In genomic region chr9:126475933-126476555, GRCh38 we compare ENCODE assay signal across 21 cellular contexts.
"Had no signal": no experiment of that assay in that cellular context is flagged by ENCODE, and none has a peak within 500 bp of the region (broad histone marks: within the 10 kb centered on the region; RNA-seq: fewer than 3 reads in every experiment).

No MANE protein-coding gene starts in this region.

- H3K27me3 ChIP-seq: adrenal gland, ascending aorta, brain microvascular endothelial cell, esophagus squamous epithelium, heart right ventricle, testis, transverse colon had no signal

- DNase-seq: activated CD4-positive, alpha-beta T cell treated with anti-CD3 and anti-CD28 coated beads for 36 hours; activated CD4-positive, CD25-positive, alpha-beta regulatory T cell; activated CD8-positive, alpha-beta memory T cell treated with anti-CD3 and anti-CD28 coated beads for 24 hours; activated effector memory CD4-positive, alpha-beta T cell treated with anti-CD3 and anti-CD28 coated beads, Interleukin-2, amount 50 U/mL, for 16 hours; activated naive CD4-positive, alpha-beta T cell treated with anti-CD3 and anti-CD28 coated beads for 36 hours; activated naive CD8-positive, alpha-beta T cell treated with anti-CD3 and anti-CD28 coated beads for 36 hours; adrenal gland; brain microvascular endothelial cell; esophagus squamous epithelium; foreskin melanocyte; heart right ventricle; left ventricle myocardium superior; mammary epithelial cell; naive B cell; nephron progenitor cell; right cardiac atrium; stimulated activated naive CD8-positive, alpha-beta T cell treated with anti-CD3 and anti-CD28 coated beads, Interleukin-15, Interleukin-2, amounts not matched to agents 100 U/mL and 50 U/mL, for 24 hours; T-helper 1 cell; testis; transverse colon had no signal

- H3K4me3 ChIP-seq: adrenal gland, ascending aorta, esophagus squamous epithelium, heart right ventricle, testis, transverse colon had no signal

- H3K27ac ChIP-seq: adrenal gland, ascending aorta, esophagus squamous epithelium, heart right ventricle, testis, transverse colon had no signal

- H3K4me1 ChIP-seq: adrenal gland, ascending aorta had no signal

- H3K36me3 ChIP-seq: adrenal gland, brain microvascular endothelial cell, transverse colon had no signal

- H3K9me3 ChIP-seq: adrenal gland, ascending aorta, esophagus squamous epithelium, heart right ventricle, testis, transverse colon had no signal

- ATAC-seq: activated CD4-positive, alpha-beta T cell treated with anti-CD3 and anti-CD28 coated beads for 36 hours; heart right ventricle; left ventricle myocardium superior; right cardiac atrium; stimulated activated naive CD8-positive, alpha-beta T cell treated with anti-CD3 and anti-CD28 coated beads, Interleukin-15, Interleukin-2, amounts not matched to agents 100 U/mL and 50 U/mL, for 24 hours had no signal
